ENCODE assay signal across 16 cellular contexts in the genomic region with DNA sequence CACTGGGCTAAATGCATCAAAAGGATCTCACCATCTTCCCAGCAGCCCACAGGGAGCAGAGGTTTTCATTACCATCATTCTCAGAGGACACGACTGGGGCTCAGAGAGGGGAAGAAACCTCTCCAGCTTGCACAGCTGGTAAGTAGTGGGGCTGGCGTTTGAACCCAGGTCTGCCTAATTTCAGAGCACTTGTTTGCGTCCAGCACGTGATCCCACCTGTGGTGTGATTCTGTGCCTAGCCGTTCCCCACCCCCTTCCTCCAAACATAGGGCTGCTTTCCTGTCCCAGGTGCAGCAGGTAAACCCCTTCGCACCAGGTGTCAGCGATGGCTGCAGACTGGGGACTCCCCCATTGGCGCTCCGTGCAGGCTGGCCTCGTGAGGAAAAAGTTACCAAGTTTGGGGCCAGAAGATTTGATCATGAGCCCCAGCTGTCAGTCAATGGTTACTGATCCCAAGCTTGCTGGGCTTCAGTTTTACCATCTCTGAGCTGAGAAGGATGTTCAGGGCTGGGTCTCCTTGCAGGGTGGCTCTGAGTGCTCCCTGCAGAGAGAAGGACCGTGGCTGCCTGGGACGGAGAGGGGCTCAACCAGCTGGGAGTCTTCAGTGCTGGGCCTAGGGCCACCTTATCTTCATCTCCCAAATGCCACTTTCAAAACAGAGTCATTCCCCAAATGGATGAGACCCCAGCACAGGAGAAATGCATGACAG.
A peak's percentile ranks its signal among the peaks of the same experiment; 100 is the strongest.
DNase-seq lines count a peak whose midpoint lies in the region; ATAC-seq and TF ChIP-seq lines count a peak whose summit lies in the region.
"Had no signal": no experiment of that assay in that cellular context is flagged by ENCODE, and none has a peak within 500 bp of the region (broad histone marks: within the 10 kb centered on the region; RNA-seq: fewer than 3 reads in every experiment).

No MANE protein-coding gene starts in this region.

- no peaks in the 10 kb centered on the region for H3K4me1 Mint-ChIP-seq in activated CD8-positive, alpha-beta memory T cell treated with anti-CD3 and anti-CD28 coated beads, Interleukin-2, amount 10 ng/mL, durations not matched to agents 7 days and 5 days
- H3K4me1 Mint-ChIP-seq in WTC11 = no peaks in the 10 kb centered on the region
- no peaks in the 10 kb centered on the region for H3K4me1 Mint-ChIP-seq in CD8-positive, alpha-beta memory T cell

- no peaks in the 10 kb centered on the region for H3K9me3 Mint-ChIP-seq in activated CD8-positive, alpha-beta memory T cell treated with anti-CD3 and anti-CD28 coated beads, Interleukin-2, amount 10 ng/mL, durations not matched to agents 7 days and 5 days (ENCODE audit: low read depth)
- H3K9me3 Mint-ChIP-seq in WTC11 = peaks cover 20% of the 10 kb centered on the region
- H3K9me3 Mint-ChIP-seq in CD8-positive, alpha-beta memory T cell = no peaks in the 10 kb centered on the region

- TF ChIP-seq CTCF in lung (IDR thresholded peaks at IDR 0.05; ENCODE audit: control extremely low read depth, extremely low read depth) (no peak), WTC11 (IDR thresholded peaks at IDR 0.05) (no peak)

- H3K27me3 Mint-ChIP-seq in activated CD8-positive, alpha-beta memory T cell treated with anti-CD3 and anti-CD28 coated beads, Interleukin-2, amount 10 ng/mL, durations not matched to agents 7 days and 5 days = no peaks in the 10 kb centered on the region
- no peaks in the 10 kb centered on the region; the same call in 1 of the 2 replicates for H3K27me3 Mint-ChIP-seq in WTC11 (ENCODE audit: low read depth)
- H3K27me3 Mint-ChIP-seq in CD8-positive, alpha-beta memory T cell = peaks cover 0 to 2% of the 10 kb centered on the region in 2 donors

- no peak overlapping the region for H3K4me3 ChIP-seq in lung
- no peak overlapping the region for H3K4me3 ChIP-seq in CD8-positive, alpha-beta memory T cell (ENCODE audit: low read length)
- H3K4me3 ChIP-seq: BLaER1 had no signal

- CTCF ChIA-PET in activated CD8-positive, alpha-beta memory T cell treated with anti-CD3 and anti-CD28 coated beads, Interleukin-2, amount 10 ng/mL, durations not matched to agents 7 days and 5 days (lab: Charles Lee) = no interaction called here
- CTCF ChIA-PET in WTC11 (lab: Charles Lee) = no interaction called here
- CTCF ChIA-PET in CD8-positive, alpha-beta memory T cell (lab: Charles Lee) = no interaction called here

- no peak overlapping the region for H3K27ac Mint-ChIP-seq in activated CD8-positive, alpha-beta memory T cell treated with anti-CD3 and anti-CD28 coated beads, Interleukin-2, amount 10 ng/mL, durations not matched to agents 7 days and 5 days
- no peak overlapping the region for H3K27ac Mint-ChIP-seq in WTC11
- no peak overlapping the region for H3K27ac Mint-ChIP-seq in CD8-positive, alpha-beta memory T cell

- H3K27ac ChIP-seq in lung (ENCODE audit: low read depth in 1 of 2, low read length in 1 of 2) = no peak overlapping the region
- no peak overlapping the region for H3K27ac ChIP-seq in CD8-positive, alpha-beta memory T cell (ENCODE audit: low read depth, low read length)
- H3K27ac ChIP-seq: 22Rv1, BLaER1 had no signal

- H3K9me3 ChIP-seq in lung (ENCODE audit: control insufficient read depth in 2 of 2, insufficient read depth in 1 of 2, low read length in 1 of 2) = peaks cover 0 to 2% of the 10 kb centered on the region in 2 donors
- no peaks in the 10 kb centered on the region for H3K9me3 ChIP-seq in CD8-positive, alpha-beta memory T cell (ENCODE audit: low read length)
- H3K9me3 ChIP-seq: BLaER1 had no signal

- no peaks in the 10 kb centered on the region for H3K36me3 ChIP-seq in lung (ENCODE audit: control insufficient read depth in 2 of 2, insufficient read depth in 2 of 2, low read length in 2 of 2)
- no peaks in the 10 kb centered on the region for H3K36me3 ChIP-seq in CD8-positive, alpha-beta memory T cell (ENCODE audit: insufficient read depth, low read length)
- H3K36me3 ChIP-seq: BLaER1 had no signal

- no peak overlapping the region for H3K4me3 Mint-ChIP-seq in activated CD8-positive, alpha-beta memory T cell treated with anti-CD3 and anti-CD28 coated beads, Interleukin-2, amount 10 ng/mL, durations not matched to agents 7 days and 5 days
- no peak overlapping the region for H3K4me3 Mint-ChIP-seq in WTC11
- H3K4me3 Mint-ChIP-seq in CD8-positive, alpha-beta memory T cell = no peak overlapping the region

- H3K36me3 Mint-ChIP-seq in activated CD8-positive, alpha-beta memory T cell treated with anti-CD3 and anti-CD28 coated beads, Interleukin-2, amount 10 ng/mL, durations not matched to agents 7 days and 5 days = no peaks in the 10 kb centered on the region
- H3K36me3 Mint-ChIP-seq in WTC11 = peaks cover 13% of the 10 kb centered on the region
- no peaks in the 10 kb centered on the region for H3K36me3 Mint-ChIP-seq in CD8-positive, alpha-beta memory T cell

- no peak for ATAC-seq in activated CD4-positive, CD25-positive, alpha-beta regulatory T cell treated with anti-CD3 and anti-CD28 coated beads, Interleukin-2, amount 50 U/mL, for 24 hours
- no peak for ATAC-seq in activated CD8-positive, alpha-beta memory T cell treated with anti-CD3 and anti-CD28 coated beads, Interleukin-2, amount 10 ng/mL, durations not matched to agents 7 days and 5 days
- no peak for ATAC-seq in lung (ENCODE audit: insufficient read depth, low FRiP score)
- no peak for ATAC-seq in WTC11
- ATAC-seq: Right ventricle myocardium inferior had no signal

- DNase-seq in activated CD4-positive, CD25-positive, alpha-beta regulatory T cell treated with anti-CD3 and anti-CD28 coated beads, Interleukin-2, amount 50 U/mL, for 72 hours = peak; percentile 19
- peak; percentile 38 for DNase-seq in activated CD8-positive, alpha-beta memory T cell treated with anti-CD3 and anti-CD28 coated beads, Interleukin-2, amount 10 ng/mL, durations not matched to agents 7 days and 5 days
- DNase-seq in lung (ENCODE audit: low spot score) (peak; percentile 26), EL (no peak), WTC11 (ENCODE audit: low spot score) (no peak)
- DNase-seq in stimulated activated CD8-positive, alpha-beta memory T cell treated with anti-CD3 and anti-CD28 coated beads, Interleukin-4, amount 100 ng/mL, for 48 hours = peak; percentile 15
- DNase-seq in CD8-positive, alpha-beta memory T cell = no peak
- DNase-seq: KG1, NCI-H1092, NCI-H1694, NCI-H345, NCI-H526 treated with DMSO at 0.1 percent for 48 hours had no signal

- H3K27me3 ChIP-seq in lung (ENCODE audit: control insufficient read depth, insufficient read depth) = no peaks in the 10 kb centered on the region
- no peaks in the 10 kb centered on the region for H3K27me3 ChIP-seq in CD8-positive, alpha-beta memory T cell (ENCODE audit: insufficient read depth, low read length, poor library complexity, severe bottlenecking)
- H3K27me3 ChIP-seq: BLaER1 had no signal

- no peaks in the 10 kb centered on the region for H3K4me1 ChIP-seq in lung (ENCODE audit: control insufficient read depth in 2 of 2, insufficient read depth in 2 of 2, low read length in 2 of 2)
- no peaks in the 10 kb centered on the region for H3K4me1 ChIP-seq in CD8-positive, alpha-beta memory T cell (ENCODE audit: insufficient read depth, low read length)
- H3K4me1 ChIP-seq: BLaER1 had no signal

- 84 to 88% methylated on average over 12 of the region's 12 CpGs for WGBS in lung, 2 donors

- POLR2A ChIA-PET in WTC11 (lab: Charles Lee) = no interaction called here
- POLR2A ChIA-PET in CD8-positive, alpha-beta memory T cell (lab: Charles Lee) = no interaction called here

TF ChIP-seq in WTC11, 78 proteins besides CTCF, POLR2A, EP300 and RAD21:
- TF ChIP-seq ZNF232 (CRISPR knock-in tag; IDR thresholded peaks at IDR 0.05) (no peak), CREM (CRISPR knock-in tag; IDR thresholded peaks at IDR 0.05) (no peak), TP53 (CRISPR knock-in tag; IDR thresholded peaks at IDR 0.05) (no peak), RELA (CRISPR knock-in tag; IDR thresholded peaks at IDR 0.05; ENCODE audit: borderline replicate concordance) (no peak), ZNF423 (CRISPR knock-in tag; IDR thresholded peaks at IDR 0.05) (no peak), ATF1 (CRISPR knock-in tag; IDR thresholded peaks at IDR 0.05) (no peak)
- TF ChIP-seq, protein P1, sequence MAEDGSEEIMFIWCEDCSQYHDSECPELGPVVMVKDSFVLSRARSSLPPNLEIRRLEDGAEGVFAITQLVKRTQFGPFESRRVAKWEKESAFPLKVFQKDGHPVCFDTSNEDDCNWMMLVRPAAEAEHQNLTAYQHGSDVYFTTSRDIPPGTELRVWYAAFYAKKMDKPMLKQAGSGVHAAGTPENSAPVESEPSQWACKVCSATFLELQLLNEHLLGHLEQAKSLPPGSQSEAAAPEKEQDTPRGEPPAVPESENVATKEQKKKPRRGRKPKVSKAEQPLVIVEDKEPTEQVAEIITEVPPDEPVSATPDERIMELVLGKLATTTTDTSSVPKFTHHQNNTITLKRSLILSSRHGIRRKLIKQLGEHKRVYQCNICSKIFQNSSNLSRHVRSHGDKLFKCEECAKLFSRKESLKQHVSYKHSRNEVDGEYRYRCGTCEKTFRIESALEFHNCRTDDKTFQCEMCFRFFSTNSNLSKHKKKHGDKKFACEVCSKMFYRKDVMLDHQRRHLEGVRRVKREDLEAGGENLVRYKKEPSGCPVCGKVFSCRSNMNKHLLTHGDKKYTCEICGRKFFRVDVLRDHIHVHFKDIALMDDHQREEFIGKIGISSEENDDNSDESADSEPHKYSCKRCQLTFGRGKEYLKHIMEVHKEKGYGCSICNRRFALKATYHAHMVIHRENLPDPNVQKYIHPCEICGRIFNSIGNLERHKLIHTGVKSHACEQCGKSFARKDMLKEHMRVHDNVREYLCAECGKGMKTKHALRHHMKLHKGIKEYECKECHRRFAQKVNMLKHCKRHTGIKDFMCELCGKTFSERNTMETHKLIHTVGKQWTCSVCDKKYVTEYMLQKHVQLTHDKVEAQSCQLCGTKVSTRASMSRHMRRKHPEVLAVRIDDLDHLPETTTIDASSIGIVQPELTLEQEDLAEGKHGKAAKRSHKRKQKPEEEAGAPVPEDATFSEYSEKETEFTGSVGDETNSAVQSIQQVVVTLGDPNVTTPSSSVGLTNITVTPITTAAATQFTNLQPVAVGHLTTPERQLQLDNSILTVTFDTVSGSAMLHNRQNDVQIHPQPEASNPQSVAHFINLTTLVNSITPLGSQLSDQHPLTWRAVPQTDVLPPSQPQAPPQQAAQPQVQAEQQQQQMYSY (CRISPR knock-in tag; IDR thresholded peaks at IDR 0.05) = no peak
- TF ChIP-seq, protein P2, sequence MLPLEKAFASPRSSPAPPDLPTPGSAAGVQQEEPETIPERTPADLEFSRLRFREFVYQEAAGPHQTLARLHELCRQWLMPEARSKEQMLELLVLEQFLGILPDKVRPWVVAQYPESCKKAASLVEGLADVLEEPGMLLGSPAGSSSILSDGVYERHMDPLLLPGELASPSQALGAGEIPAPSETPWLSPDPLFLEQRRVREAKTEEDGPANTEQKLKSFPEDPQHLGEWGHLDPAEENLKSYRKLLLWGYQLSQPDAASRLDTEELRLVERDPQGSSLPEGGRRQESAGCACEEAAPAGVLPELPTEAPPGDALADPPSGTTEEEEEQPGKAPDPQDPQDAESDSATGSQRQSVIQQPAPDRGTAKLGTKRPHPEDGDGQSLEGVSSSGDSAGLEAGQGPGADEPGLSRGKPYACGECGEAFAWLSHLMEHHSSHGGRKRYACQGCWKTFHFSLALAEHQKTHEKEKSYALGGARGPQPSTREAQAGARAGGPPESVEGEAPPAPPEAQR (CRISPR knock-in tag; IDR thresholded peaks at IDR 0.05) = no peak

Comparison
In these comparisons a context has a peak if more than half of its experiments do, and no peak if none do; other contexts are left out.
1. DNase-seq: peak in activated CD4-positive, CD25-positive, alpha-beta regulatory T cell treated with anti-CD3 and anti-CD28 coated beads, Interleukin-2, amount 50 U/mL, for 72 hours (single experiment), activated CD8-positive, alpha-beta memory T cell treated with anti-CD3 and anti-CD28 coated beads, Interleukin-2, amount 10 ng/mL, durations not matched to agents 7 days and 5 days (single experiment), lung (single experiment) and stimulated activated CD8-positive, alpha-beta memory T cell treated with anti-CD3 and anti-CD28 coated beads, Interleukin-4, amount 100 ng/mL, for 48 hours (single experiment); none in EL (single experiment), WTC11 (single experiment) and CD8-positive, alpha-beta memory T cell (0 of 5).